ENCODE assay signal across 1 cellular context in genomic region chr4:94650690-94651089, GRCh38.
A peak's percentile ranks its signal among the peaks of the same experiment; 100 is the strongest.
TF ChIP-seq lines count a peak whose summit lies in the region.

No MANE protein-coding gene starts in this region.

TF ChIP-seq in liver, 16 proteins besides CTCF, POLR2A, EP300 and RAD21 (continued from another document):
- TF ChIP-seq ZBTB33 (IDR thresholded peaks at IDR 0.05): no peak
- TF ChIP-seq SP1 (IDR thresholded peaks at IDR 0.05): peak; percentile 80
- TF ChIP-seq GABPA (IDR thresholded peaks at IDR 0.05 in 1 of 2, conservative IDR thresholded peaks at IDR 0.05 in 1 of 2): no peak
- TF ChIP-seq HNF4A (conservative IDR thresholded peaks at IDR 0.05): peak; percentile 59 to 64
- TF ChIP-seq JUND (IDR thresholded peaks at IDR 0.05): peak; percentile 40 to 68
- peak; percentile 7 for TF ChIP-seq HNF4G (IDR thresholded peaks at IDR 0.05)
- no peak for TF ChIP-seq ATF3 (IDR thresholded peaks at IDR 0.05)
- TF ChIP-seq NR2F2 (IDR thresholded peaks at IDR 0.05): no peak
- peak; percentile 25 for TF ChIP-seq FOXA1 (IDR thresholded peaks at IDR 0.05)
- TF ChIP-seq RXRA (IDR thresholded peaks at IDR 0.05): peak; percentile 77 to 78
- TF ChIP-seq REST (IDR thresholded peaks at IDR 0.05): no peak
- TF ChIP-seq FOXA2 (IDR thresholded peaks at IDR 0.05): peak; percentile 60
